In the genomic region with DNA sequence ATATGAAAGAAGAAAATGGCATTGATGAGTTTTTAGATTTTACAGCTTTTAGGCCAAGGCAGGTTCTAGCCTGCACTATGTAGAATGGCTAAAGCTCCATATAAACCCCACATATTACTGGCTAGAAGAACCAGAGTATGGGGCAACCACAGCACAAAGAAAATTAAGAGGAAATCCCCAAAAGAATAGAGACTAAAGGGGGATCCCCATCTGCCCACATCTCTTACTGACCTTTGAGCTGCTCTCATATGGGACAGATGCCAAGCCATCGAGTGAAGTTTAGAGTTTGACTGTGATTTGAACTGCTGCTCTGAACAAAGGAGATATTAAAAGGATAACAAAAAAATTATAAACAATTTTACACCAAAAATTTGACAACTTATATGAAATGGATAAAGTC, we compare ENCODE assay signal across 3 cellular contexts.
TF ChIP-seq lines count a peak whose summit lies in the region.

No MANE protein-coding gene starts in this region.

TF ChIP-seq in HepG2, 621 proteins besides CTCF, POLR2A, EP300 and RAD21 (continued from another document):
- TF ChIP-seq ARID4A (CRISPR knock-in tag; IDR thresholded peaks at IDR 0.05; ENCODE audit: borderline replicate concordance) (no peak), BHLHE40 (IDR thresholded peaks at IDR 0.05; ENCODE audit: low read length) (no peak)
- TF ChIP-seq, protein P1, sequence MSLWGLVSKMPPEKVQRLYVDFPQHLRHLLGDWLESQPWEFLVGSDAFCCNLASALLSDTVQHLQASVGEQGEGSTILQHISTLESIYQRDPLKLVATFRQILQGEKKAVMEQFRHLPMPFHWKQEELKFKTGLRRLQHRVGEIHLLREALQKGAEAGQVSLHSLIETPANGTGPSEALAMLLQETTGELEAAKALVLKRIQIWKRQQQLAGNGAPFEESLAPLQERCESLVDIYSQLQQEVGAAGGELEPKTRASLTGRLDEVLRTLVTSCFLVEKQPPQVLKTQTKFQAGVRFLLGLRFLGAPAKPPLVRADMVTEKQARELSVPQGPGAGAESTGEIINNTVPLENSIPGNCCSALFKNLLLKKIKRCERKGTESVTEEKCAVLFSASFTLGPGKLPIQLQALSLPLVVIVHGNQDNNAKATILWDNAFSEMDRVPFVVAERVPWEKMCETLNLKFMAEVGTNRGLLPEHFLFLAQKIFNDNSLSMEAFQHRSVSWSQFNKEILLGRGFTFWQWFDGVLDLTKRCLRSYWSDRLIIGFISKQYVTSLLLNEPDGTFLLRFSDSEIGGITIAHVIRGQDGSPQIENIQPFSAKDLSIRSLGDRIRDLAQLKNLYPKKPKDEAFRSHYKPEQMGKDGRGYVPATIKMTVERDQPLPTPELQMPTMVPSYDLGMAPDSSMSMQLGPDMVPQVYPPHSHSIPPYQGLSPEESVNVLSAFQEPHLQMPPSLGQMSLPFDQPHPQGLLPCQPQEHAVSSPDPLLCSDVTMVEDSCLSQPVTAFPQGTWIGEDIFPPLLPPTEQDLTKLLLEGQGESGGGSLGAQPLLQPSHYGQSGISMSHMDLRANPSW (CRISPR knock-in tag; IDR thresholded peaks at IDR 0.05; ENCODE audit: borderline replicate concordance): no peak

TF ChIP-seq in SK-N-SH treated with all-trans-retinoic acid at 6 μM for 48 hours, 23 proteins besides CTCF, POLR2A, EP300 and RAD21 (continued from another document):
- TF ChIP-seq PATZ1 (CRISPR knock-in tag; IDR thresholded peaks at IDR 0.05; ENCODE audit: borderline replicate concordance): no peak
- no peak for TF ChIP-seq ZFP30 (CRISPR knock-in tag; IDR thresholded peaks at IDR 0.05)
- TF ChIP-seq ZFP3 (CRISPR knock-in tag; IDR thresholded peaks at IDR 0.05): no peak
- no peak for TF ChIP-seq OSR1 (CRISPR knock-in tag; IDR thresholded peaks at IDR 0.05)
- TF ChIP-seq BACH2 (CRISPR knock-in tag; IDR thresholded peaks at IDR 0.05; ENCODE audit: borderline replicate concordance): no peak
- TF ChIP-seq ZNF565 (CRISPR knock-in tag; conservative IDR thresholded peaks at IDR 0.05; ENCODE audit: low read depth): no peak
- no peak for TF ChIP-seq CREB5 (CRISPR knock-in tag; IDR thresholded peaks at IDR 0.05; ENCODE audit: low read depth)
- TF ChIP-seq, protein P2, sequence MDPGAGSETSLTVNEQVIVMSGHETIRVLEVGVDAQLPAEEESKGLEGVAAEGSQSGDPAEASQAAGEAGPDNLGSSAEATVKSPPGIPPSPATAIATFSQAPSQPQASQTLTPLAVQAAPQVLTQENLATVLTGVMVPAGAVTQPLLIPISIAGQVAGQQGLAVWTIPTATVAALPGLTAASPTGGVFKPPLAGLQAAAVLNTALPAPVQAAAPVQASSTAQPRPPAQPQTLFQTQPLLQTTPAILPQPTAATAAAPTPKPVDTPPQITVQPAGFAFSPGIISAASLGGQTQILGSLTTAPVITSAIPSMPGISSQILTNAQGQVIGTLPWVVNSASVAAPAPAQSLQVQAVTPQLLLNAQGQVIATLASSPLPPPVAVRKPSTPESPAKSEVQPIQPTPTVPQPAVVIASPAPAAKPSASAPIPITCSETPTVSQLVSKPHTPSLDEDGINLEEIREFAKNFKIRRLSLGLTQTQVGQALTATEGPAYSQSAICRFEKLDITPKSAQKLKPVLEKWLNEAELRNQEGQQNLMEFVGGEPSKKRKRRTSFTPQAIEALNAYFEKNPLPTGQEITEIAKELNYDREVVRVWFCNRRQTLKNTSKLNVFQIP (CRISPR knock-in tag; IDR thresholded peaks at IDR 0.05; ENCODE audit: borderline replicate concordance, low read depth): no peak
- no peak for TF ChIP-seq ZNF8 (CRISPR knock-in tag; IDR thresholded peaks at IDR 0.05)
- no peak for TF ChIP-seq ESRRG (CRISPR knock-in tag; IDR thresholded peaks at IDR 0.05)
TF ChIP-seq in SK-N-SH treated with all-trans-retinoic acid at 6 μM for 48 hours: peak in this region for 0.

TF ChIP-seq in WTC11, 78 proteins besides CTCF, POLR2A, EP300 and RAD21 (continued from another document):
- no peak for TF ChIP-seq ZSCAN18 (CRISPR knock-in tag; IDR thresholded peaks at IDR 0.05)
- TF ChIP-seq, protein P3, sequence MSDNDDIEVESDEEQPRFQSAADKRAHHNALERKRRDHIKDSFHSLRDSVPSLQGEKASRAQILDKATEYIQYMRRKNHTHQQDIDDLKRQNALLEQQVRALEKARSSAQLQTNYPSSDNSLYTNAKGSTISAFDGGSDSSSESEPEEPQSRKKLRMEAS (CRISPR knock-in tag; IDR thresholded peaks at IDR 0.05): no peak
TF ChIP-seq in WTC11: peak in this region for 0.
